ENCODE assay signal across 1 cellular context in the genomic region with DNA sequence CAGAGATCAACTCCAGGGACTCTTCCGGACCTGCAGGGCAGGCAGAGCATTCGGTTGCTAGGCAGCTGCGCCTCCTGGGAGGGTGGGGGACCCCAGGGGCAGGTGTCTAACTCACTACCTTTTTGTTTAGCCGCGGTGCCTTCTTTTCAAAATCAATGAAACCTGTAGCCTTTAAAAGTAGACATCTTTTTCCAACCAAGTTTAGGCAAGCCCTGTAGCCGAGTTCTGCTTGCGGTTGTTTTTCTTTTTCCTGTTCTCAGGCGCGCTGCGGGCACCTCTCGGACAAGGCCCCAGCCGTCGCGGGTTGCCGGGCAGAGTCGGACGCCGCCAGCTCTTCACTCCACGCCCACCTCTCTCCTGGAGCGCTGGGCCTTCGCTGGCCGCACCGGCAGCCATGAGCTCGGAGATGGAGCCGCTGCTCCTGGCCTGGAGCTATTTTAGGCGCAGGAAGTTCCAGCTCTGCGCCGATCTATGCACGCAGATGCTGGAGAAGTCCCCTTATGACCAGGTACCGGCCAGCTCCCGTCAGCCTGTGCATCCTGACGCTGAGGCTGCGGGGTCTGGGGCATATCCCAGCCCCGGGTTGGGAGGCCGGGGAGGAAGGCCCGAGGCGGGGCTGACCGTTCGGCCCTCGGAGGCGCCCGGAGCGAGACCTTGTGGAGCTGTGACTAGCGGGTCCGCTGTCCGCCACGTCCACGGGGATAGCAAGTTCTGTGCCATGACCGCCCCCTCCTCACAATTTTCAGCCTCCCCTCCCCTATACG.
A peak's percentile ranks its signal among the peaks of the same experiment; 100 is the strongest.
TF ChIP-seq lines count a peak whose summit lies in the region.

A gene (plus strand): TSS at position 338 of the 764 bp plus-strand sequence. CDS start 57 bp downstream, at position 395.

TF ChIP-seq in HepG2, 621 proteins besides CTCF, POLR2A, EP300 and RAD21 (continued from another document and continues in another):
- TF ChIP-seq PLRG1 (conservative IDR thresholded peaks at IDR 0.05) (no peak), SIX4 (CRISPR knock-in tag; IDR thresholded peaks at IDR 0.05) (no peak), POGZ (CRISPR knock-in tag; IDR thresholded peaks at IDR 0.05) (peak; percentile 82), ZNF33B (CRISPR knock-in tag; IDR thresholded peaks at IDR 0.05) (no peak), ZNF3 (CRISPR knock-in tag; IDR thresholded peaks at IDR 0.05) (peak; percentile 64), HMG20A (CRISPR knock-in tag; IDR thresholded peaks at IDR 0.05; ENCODE audit: borderline replicate concordance) (no peak), ZNF546 (CRISPR knock-in tag; conservative IDR thresholded peaks at IDR 0.05) (no peak), ZNF782 (CRISPR knock-in tag; IDR thresholded peaks at IDR 0.05; ENCODE audit: borderline replicate concordance) (0 out of 2 replicates have a peak, but pooled peaks have one; percentile 27), ISL2 (CRISPR knock-in tag; IDR thresholded peaks at IDR 0.05) (peak; percentile 63), SPEN (CRISPR knock-in tag; IDR thresholded peaks at IDR 0.05; ENCODE audit: low read depth) (peak; percentile 90), ZNF547 (CRISPR knock-in tag; IDR thresholded peaks at IDR 0.05) (peak; percentile 95), ZSCAN25 (CRISPR knock-in tag; IDR thresholded peaks at IDR 0.05) (0 out of 2 replicates have a peak, but pooled peaks have one; percentile 31), GATA4 (IDR thresholded peaks at IDR 0.05; ENCODE audit: borderline replicate concordance, low read depth) (no peak), ATF1 (CRISPR knock-in tag; IDR thresholded peaks at IDR 0.05) (no peak), NAIF1 (CRISPR knock-in tag; IDR thresholded peaks at IDR 0.05; ENCODE audit: borderline replicate concordance) (no peak), XRCC5 (optimal IDR thresholded peaks at IDR 0.05; ENCODE audit: low read length) (peak; percentile 81), TOE1 (CRISPR knock-in tag; IDR thresholded peaks at IDR 0.05) (no peak), ZBTB7A (CRISPR knock-in tag; IDR thresholded peaks at IDR 0.05) (peak; percentile 71; the same call in 1 of the 2 replicates), NFE2L1 (CRISPR knock-in tag; IDR thresholded peaks at IDR 0.05; ENCODE audit: borderline replicate concordance) (no peak), ZMYM3 (CRISPR knock-in tag; IDR thresholded peaks at IDR 0.05) (no peak), ZIK1 (CRISPR knock-in tag; IDR thresholded peaks at IDR 0.05; ENCODE audit: borderline replicate concordance, low read depth) (peak; percentile 60; the same call in 1 of the 2 replicates)
- TF ChIP-seq, protein P1, sequence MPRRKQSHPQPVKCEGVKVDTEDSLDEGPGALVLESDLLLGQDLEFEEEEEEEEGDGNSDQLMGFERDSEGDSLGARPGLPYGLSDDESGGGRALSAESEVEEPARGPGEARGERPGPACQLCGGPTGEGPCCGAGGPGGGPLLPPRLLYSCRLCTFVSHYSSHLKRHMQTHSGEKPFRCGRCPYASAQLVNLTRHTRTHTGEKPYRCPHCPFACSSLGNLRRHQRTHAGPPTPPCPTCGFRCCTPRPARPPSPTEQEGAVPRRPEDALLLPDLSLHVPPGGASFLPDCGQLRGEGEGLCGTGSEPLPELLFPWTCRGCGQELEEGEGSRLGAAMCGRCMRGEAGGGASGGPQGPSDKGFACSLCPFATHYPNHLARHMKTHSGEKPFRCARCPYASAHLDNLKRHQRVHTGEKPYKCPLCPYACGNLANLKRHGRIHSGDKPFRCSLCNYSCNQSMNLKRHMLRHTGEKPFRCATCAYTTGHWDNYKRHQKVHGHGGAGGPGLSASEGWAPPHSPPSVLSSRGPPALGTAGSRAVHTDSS (CRISPR knock-in tag; conservative IDR thresholded peaks at IDR 0.05): no peak
- TF ChIP-seq, protein P2, sequence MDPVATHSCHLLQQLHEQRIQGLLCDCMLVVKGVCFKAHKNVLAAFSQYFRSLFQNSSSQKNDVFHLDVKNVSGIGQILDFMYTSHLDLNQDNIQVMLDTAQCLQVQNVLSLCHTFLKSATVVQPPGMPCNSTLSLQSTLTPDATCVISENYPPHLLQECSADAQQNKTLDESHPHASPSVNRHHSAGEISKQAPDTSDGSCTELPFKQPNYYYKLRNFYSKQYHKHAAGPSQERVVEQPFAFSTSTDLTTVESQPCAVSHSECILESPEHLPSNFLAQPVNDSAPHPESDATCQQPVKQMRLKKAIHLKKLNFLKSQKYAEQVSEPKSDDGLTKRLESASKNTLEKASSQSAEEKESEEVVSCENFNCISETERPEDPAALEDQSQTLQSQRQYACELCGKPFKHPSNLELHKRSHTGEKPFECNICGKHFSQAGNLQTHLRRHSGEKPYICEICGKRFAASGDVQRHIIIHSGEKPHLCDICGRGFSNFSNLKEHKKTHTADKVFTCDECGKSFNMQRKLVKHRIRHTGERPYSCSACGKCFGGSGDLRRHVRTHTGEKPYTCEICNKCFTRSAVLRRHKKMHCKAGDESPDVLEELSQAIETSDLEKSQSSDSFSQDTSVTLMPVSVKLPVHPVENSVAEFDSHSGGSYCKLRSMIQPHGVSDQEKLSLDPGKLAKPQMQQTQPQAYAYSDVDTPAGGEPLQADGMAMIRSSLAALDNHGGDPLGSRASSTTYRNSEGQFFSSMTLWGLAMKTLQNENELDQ (CRISPR knock-in tag; IDR thresholded peaks at IDR 0.05; ENCODE audit: borderline replicate concordance): no peak
- TF ChIP-seq, protein P3, sequence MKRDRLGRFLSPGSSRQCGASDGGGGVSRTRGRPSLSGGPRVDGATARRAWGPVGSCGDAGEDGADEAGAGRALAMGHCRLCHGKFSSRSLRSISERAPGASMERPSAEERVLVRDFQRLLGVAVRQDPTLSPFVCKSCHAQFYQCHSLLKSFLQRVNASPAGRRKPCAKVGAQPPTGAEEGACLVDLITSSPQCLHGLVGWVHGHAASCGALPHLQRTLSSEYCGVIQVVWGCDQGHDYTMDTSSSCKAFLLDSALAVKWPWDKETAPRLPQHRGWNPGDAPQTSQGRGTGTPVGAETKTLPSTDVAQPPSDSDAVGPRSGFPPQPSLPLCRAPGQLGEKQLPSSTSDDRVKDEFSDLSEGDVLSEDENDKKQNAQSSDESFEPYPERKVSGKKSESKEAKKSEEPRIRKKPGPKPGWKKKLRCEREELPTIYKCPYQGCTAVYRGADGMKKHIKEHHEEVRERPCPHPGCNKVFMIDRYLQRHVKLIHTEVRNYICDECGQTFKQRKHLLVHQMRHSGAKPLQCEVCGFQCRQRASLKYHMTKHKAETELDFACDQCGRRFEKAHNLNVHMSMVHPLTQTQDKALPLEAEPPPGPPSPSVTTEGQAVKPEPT (CRISPR knock-in tag; IDR thresholded peaks at IDR 0.05; ENCODE audit: low read depth): no peak
- TF ChIP-seq, protein P4, sequence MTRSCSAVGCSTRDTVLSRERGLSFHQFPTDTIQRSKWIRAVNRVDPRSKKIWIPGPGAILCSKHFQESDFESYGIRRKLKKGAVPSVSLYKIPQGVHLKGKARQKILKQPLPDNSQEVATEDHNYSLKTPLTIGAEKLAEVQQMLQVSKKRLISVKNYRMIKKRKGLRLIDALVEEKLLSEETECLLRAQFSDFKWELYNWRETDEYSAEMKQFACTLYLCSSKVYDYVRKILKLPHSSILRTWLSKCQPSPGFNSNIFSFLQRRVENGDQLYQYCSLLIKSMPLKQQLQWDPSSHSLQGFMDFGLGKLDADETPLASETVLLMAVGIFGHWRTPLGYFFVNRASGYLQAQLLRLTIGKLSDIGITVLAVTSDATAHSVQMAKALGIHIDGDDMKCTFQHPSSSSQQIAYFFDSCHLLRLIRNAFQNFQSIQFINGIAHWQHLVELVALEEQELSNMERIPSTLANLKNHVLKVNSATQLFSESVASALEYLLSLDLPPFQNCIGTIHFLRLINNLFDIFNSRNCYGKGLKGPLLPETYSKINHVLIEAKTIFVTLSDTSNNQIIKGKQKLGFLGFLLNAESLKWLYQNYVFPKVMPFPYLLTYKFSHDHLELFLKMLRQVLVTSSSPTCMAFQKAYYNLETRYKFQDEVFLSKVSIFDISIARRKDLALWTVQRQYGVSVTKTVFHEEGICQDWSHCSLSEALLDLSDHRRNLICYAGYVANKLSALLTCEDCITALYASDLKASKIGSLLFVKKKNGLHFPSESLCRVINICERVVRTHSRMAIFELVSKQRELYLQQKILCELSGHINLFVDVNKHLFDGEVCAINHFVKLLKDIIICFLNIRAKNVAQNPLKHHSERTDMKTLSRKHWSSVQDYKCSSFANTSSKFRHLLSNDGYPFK (CRISPR knock-in tag; IDR thresholded peaks at IDR 0.05; ENCODE audit: borderline replicate concordance): peak; percentile 78; the same call in 1 of the 2 replicates
- TF ChIP-seq, protein P5, sequence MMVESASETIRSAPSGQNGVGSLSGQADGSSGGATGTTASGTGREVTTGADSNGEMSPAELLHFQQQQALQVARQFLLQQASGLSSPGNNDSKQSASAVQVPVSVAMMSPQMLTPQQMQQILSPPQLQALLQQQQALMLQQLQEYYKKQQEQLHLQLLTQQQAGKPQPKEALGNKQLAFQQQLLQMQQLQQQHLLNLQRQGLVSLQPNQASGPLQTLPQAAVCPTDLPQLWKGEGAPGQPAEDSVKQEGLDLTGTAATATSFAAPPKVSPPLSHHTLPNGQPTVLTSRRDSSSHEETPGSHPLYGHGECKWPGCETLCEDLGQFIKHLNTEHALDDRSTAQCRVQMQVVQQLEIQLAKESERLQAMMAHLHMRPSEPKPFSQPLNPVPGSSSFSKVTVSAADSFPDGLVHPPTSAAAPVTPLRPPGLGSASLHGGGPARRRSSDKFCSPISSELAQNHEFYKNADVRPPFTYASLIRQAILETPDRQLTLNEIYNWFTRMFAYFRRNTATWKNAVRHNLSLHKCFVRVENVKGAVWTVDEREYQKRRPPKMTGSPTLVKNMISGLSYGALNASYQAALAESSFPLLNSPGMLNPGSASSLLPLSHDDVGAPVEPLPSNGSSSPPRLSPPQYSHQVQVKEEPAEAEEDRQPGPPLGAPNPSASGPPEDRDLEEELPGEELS (CRISPR knock-in tag; IDR thresholded peaks at IDR 0.05): no peak; the same call in 1 of the 2 replicates
- TF ChIP-seq, protein P6, sequence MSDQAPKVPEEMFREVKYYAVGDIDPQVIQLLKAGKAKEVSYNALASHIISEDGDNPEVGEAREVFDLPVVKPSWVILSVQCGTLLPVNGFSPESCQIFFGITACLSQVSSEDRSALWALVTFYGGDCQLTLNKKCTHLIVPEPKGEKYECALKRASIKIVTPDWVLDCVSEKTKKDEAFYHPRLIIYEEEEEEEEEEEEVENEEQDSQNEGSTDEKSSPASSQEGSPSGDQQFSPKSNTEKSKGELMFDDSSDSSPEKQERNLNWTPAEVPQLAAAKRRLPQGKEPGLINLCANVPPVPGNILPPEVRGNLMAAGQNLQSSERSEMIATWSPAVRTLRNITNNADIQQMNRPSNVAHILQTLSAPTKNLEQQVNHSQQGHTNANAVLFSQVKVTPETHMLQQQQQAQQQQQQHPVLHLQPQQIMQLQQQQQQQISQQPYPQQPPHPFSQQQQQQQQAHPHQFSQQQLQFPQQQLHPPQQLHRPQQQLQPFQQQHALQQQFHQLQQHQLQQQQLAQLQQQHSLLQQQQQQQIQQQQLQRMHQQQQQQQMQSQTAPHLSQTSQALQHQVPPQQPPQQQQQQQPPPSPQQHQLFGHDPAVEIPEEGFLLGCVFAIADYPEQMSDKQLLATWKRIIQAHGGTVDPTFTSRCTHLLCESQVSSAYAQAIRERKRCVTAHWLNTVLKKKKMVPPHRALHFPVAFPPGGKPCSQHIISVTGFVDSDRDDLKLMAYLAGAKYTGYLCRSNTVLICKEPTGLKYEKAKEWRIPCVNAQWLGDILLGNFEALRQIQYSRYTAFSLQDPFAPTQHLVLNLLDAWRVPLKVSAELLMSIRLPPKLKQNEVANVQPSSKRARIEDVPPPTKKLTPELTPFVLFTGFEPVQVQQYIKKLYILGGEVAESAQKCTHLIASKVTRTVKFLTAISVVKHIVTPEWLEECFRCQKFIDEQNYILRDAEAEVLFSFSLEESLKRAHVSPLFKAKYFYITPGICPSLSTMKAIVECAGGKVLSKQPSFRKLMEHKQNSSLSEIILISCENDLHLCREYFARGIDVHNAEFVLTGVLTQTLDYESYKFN (CRISPR knock-in tag; conservative IDR thresholded peaks at IDR 0.05): no peak; the same call in 1 of the 2 replicates
- TF ChIP-seq, protein P7, sequence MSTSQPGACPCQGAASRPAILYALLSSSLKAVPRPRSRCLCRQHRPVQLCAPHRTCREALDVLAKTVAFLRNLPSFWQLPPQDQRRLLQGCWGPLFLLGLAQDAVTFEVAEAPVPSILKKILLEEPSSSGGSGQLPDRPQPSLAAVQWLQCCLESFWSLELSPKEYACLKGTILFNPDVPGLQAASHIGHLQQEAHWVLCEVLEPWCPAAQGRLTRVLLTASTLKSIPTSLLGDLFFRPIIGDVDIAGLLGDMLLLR (CRISPR knock-in tag; IDR thresholded peaks at IDR 0.05): 0 out of 2 replicates have a peak, but pooled peaks have one; percentile 78
- TF ChIP-seq, protein P8, sequence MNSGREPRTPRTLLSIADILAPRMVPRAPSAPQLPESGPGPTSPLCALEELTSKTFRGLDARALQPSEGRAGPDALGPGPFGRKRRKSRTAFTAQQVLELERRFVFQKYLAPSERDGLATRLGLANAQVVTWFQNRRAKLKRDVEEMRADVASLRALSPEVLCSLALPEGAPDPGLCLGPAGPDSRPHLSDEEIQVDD (CRISPR knock-in tag; IDR thresholded peaks at IDR 0.05; ENCODE audit: borderline replicate concordance): peak; percentile 93; the same call in 1 of the 2 replicates
- TF ChIP-seq, protein P9, sequence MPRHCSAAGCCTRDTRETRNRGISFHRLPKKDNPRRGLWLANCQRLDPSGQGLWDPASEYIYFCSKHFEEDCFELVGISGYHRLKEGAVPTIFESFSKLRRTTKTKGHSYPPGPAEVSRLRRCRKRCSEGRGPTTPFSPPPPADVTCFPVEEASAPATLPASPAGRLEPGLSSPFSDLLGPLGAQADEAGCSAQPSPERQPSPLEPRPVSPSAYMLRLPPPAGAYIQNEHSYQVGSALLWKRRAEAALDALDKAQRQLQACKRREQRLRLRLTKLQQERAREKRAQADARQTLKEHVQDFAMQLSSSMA (CRISPR knock-in tag; IDR thresholded peaks at IDR 0.05): peak; percentile 84; the same call in 1 of the 2 replicates
